ENCODE assay signal across 8 cellular contexts in the genomic region with DNA sequence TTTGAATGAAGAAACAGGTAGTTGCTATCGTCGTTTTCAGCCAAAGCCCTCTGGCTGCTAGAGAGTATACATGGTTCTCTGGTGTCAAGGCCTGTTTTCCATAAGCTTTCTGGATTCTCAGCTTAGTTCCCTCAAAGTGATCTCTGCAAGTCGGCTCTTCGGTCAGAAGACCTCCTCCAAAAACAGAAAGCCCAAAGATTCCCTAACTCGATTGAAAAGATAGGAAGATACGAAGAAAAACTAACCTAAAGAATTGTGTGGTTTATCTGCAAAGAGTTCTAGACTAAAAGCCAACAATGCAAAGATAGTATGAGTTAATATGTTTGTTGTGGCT. TPM values are rescaled to one million over a fixed set of nuclear protein-coding genes. Genes with fewer than 3 reads are reported as not detected.
DNase-seq lines count a peak whose midpoint lies in the region; ATAC-seq and TF ChIP-seq lines count a peak whose summit lies in the region.

No MANE protein-coding gene starts in this region.

- no peaks in the 10 kb centered on the region for H3K9me3 Mint-ChIP-seq in HFFc6

- no peaks in the 10 kb centered on the region for H3K9me2 ChIP-seq in SU-DHL-6 (replicated peaks; ENCODE audit: insufficient read depth, low read length)

- H3K9me3 ChIP-seq in ES-I3 (ENCODE audit: control insufficient read depth, insufficient read depth, low read length) (no peaks in the 10 kb centered on the region), SU-DHL-6 (ENCODE audit: insufficient read depth, low read length) (no peaks in the 10 kb centered on the region), trophoblast cell (ENCODE audit: insufficient read depth, low read depth, low read length) (peaks cover 2% of the 10 kb centered on the region)

- no peak overlapping the region for H3K14ac ChIP-seq in trophoblast cell (ENCODE audit: low read length)

- H3F3A ChIP-seq in SU-DHL-6 (ENCODE audit: insufficient read depth): no peaks in the 10 kb centered on the region

- peak overlapping the region; percentile 87 for H3K9ac ChIP-seq in ES-I3 (ENCODE audit: low read depth, low read length)
- H3K9ac ChIP-seq in SU-DHL-6 (ENCODE audit: low read length): peak overlapping the region; percentile 88
- H3K9ac ChIP-seq in trophoblast cell (ENCODE audit: low read length): peak overlapping the region; percentile 87

- H2BK120ac ChIP-seq in trophoblast cell (ENCODE audit: insufficient read depth, low read length, poor library complexity): no peak overlapping the region

- H3K4me2 ChIP-seq in SU-DHL-6 (ENCODE audit: low read depth, low read length, poor library complexity, severe bottlenecking) (peak overlapping the region; percentile 80), trophoblast cell (ENCODE audit: low read length) (peak overlapping the region; percentile 90)

- no peaks in the 10 kb centered on the region for H3K36me3 ChIP-seq in ES-I3 (ENCODE audit: insufficient read depth, low read length)
- peaks cover 4% of the 10 kb centered on the region; the same call in 1 of the 2 replicates for H3K36me3 ChIP-seq in SU-DHL-6 (ENCODE audit: low read length)
- H3K36me3 ChIP-seq in trophoblast cell (ENCODE audit: control insufficient read depth in 1 of 2, insufficient read depth in 2 of 2, low read length in 2 of 2): no peaks in the 10 kb centered on the region

- H3K79me1 ChIP-seq in trophoblast cell (ENCODE audit: low read length): peaks cover 8% of the 10 kb centered on the region

- H3K27me3 ChIP-seq in SU-DHL-6 (ENCODE audit: low read length): no peaks in the 10 kb centered on the region
- no peaks in the 10 kb centered on the region for H3K27me3 ChIP-seq in trophoblast cell (ENCODE audit: insufficient read depth, low read length)

- no peak for TF ChIP-seq CTCF in HFFc6 (IDR thresholded peaks at IDR 0.05)
- no peak for TF ChIP-seq CTCF in SU-DHL-6 (IDR thresholded peaks at IDR 0.05; ENCODE audit: insufficient read depth, low read length, poor library complexity, severe bottlenecking)
- no peak for TF ChIP-seq CTCF in fibroblast of pulmonary artery (IDR thresholded peaks at IDR 0.05; ENCODE audit: low read length, missing control alignments)

- H3K4me3 Mint-ChIP-seq in HFFc6: peak overlapping the region; percentile 100

- H2BK12ac ChIP-seq in trophoblast cell (ENCODE audit: low read length): no peak overlapping the region

- H3K27ac Mint-ChIP-seq in HFFc6: peak overlapping the region; percentile 100

- no peak overlapping the region for H4K91ac ChIP-seq in trophoblast cell (ENCODE audit: low read depth, low read length)

- peak overlapping the region; percentile 90 for H2AFZ ChIP-seq in SU-DHL-6 (ENCODE audit: low read depth, low read length, severe bottlenecking)
- H2AFZ ChIP-seq in trophoblast cell (ENCODE audit: insufficient read depth, low read length, poor library complexity): peak overlapping the region; percentile 52

- peaks cover 48% of the 10 kb centered on the region for H3K4me1 ChIP-seq in ES-I3 (ENCODE audit: insufficient read depth, low read length)
- peaks cover 0 to 6% of the 10 kb centered on the region in 2 experiments for H3K4me1 ChIP-seq in trophoblast cell (ENCODE audit: control insufficient read depth in 1 of 2, insufficient read depth in 2 of 2, low read length in 2 of 2)

- peak overlapping the region; percentile 64 for H4K8ac ChIP-seq in trophoblast cell (ENCODE audit: low read depth, low read length)

- H3K4ac ChIP-seq in trophoblast cell (ENCODE audit: low read depth, low read length): no peak overlapping the region

- peak overlapping the region; percentile 86 for H3K4me3 ChIP-seq in SU-DHL-6 (ENCODE audit: insufficient read depth, low read length, poor library complexity, severe bottlenecking)
- peak overlapping the region; percentile 86 for H3K4me3 ChIP-seq in fibroblast of pulmonary artery (replicated peaks; ENCODE audit: low read depth, low read length)
- peak overlapping the region; percentile 97 for H3K4me3 ChIP-seq in trophoblast cell (ENCODE audit: low read depth, low read length)

- H2BK5ac ChIP-seq in trophoblast cell (ENCODE audit: low read depth, low read length, poor library complexity): no peak overlapping the region

- H3K4me1 Mint-ChIP-seq in HFFc6 (ENCODE audit: low read depth): peaks cover 48% of the 10 kb centered on the region

- H3K18ac ChIP-seq in trophoblast cell (ENCODE audit: low read length): no peak overlapping the region

- no peak for ATAC-seq in GM18502 (IDR thresholded peaks at IDR 0.05; ENCODE audit: poor library complexity, unreplicated experiment)

- H3K27ac ChIP-seq in SU-DHL-6 (ENCODE audit: low read depth, low read length) (peak overlapping the region; percentile 49; the same call in 1 of the 2 replicates), trophoblast cell (ENCODE audit: low read depth, low read length) (peak overlapping the region; percentile 94)

- H2AK5ac ChIP-seq in trophoblast cell (ENCODE audit: low read length): no peak overlapping the region

- no peak overlapping the region for H3K23ac ChIP-seq in trophoblast cell (ENCODE audit: low read length)

- WGBS in trophoblast cell (ENCODE audit: extremely low coverage, insufficient coverage, insufficient read length): no CpG with 5 or more reads among the region's 6 CpGs

- H4K12ac ChIP-seq in trophoblast cell (ENCODE audit: low read depth, low read length): no peak overlapping the region

- H3K79me2 ChIP-seq in SU-DHL-6 (ENCODE audit: insufficient read depth, low read length): peaks cover 44% of the 10 kb centered on the region
- peaks cover 7% of the 10 kb centered on the region for H3K79me2 ChIP-seq in trophoblast cell (ENCODE audit: control insufficient read depth, insufficient read depth, low read length, poor library complexity)

- peaks cover 19% of the 10 kb centered on the region for H3K36me3 Mint-ChIP-seq in HFFc6 (ENCODE audit: low read depth)

- peaks cover 2% of the 10 kb centered on the region for H3K27me3 Mint-ChIP-seq in HFFc6 (ENCODE audit: insufficient read depth)

- H4K20me1 ChIP-seq in SU-DHL-6 (ENCODE audit: low read depth, low read length): 0 out of 2 replicates have a peak, but pooled peaks cover 7% of the 10 kb centered on the region

- no peak for DNase-seq in HFFc6
- peak; percentile 23 for DNase-seq in fibroblast of pulmonary artery (ENCODE audit: low read depth)
- no peak for DNase-seq in trophoblast cell
- no peak for DNase-seq in effector CD8-positive, alpha-beta T cell (lab: John Stamatoyannopoulos, UW)
- DNase-seq in superior temporal gyrus (ENCODE audit: extremely low spot score): no peak

RNA-seq across cellular contexts. Expression of a gene that starts 0.5 kb away (rescaled TPM):
- 100 to 1,000 TPM in 1 of 6 experiments, 10 to 100 TPM in 5; 96.1 to 101 (median 97.8) TPM for total RNA-seq in HFFc6 (2021; fragmentation: NEBNext Ultra II Directional; extraction: Animal tissue kit (Norgen Biotek cat#: 25700))
- 26.6 and 27.7 TPM in 2 replicates for polyA plus RNA-seq in trophoblast cell (2013)
